Comparison of ENCODE assay signal across 11 cellular contexts in genomic region chr14:53663709-53664108, GRCh38.
DNase-seq lines count a peak whose midpoint lies in the region; ATAC-seq, FAIRE-seq and TF ChIP-seq lines count a peak whose summit lies in the region.
"Had no signal": no experiment of that assay in that cellular context is flagged by ENCODE, and none has a peak within 500 bp of the region (broad histone marks: within the 10 kb centered on the region; RNA-seq: fewer than 3 reads in every experiment).

No MANE protein-coding gene starts in this region.

- H3K4me1 Mint-ChIP-seq in GM23338, result peaks cover 5% of the 10 kb centered on the region; the same call in 2 of the 3 replicates
- H3K4me1 Mint-ChIP-seq in progenitor cell of endocrine pancreas (ENCODE audit: low read depth), result peaks cover 2% of the 10 kb centered on the region
- no peaks in the 10 kb centered on the region for H3K4me1 Mint-ChIP-seq in activated T-cell treated with anti-CD3 and anti-CD28 coated beads, Interleukin-2, amount 50 U/mL, for 24 hours (ENCODE audit: low read depth)

- no peak for FAIRE-seq in GM19239 (lab: Jason Lieb, UNC)

- H3K4me3 Mint-ChIP-seq in GM23338 (no peak overlapping the region), progenitor cell of endocrine pancreas (ENCODE audit: low read depth) (no peak overlapping the region)
- no peak overlapping the region for H3K4me3 Mint-ChIP-seq in activated T-cell treated with anti-CD3 and anti-CD28 coated beads, Interleukin-2, amount 50 U/mL, for 24 hours

- H3K27me3 Mint-ChIP-seq in GM23338 (ENCODE audit: insufficient read depth, low read depth, poor library complexity), result peaks cover 2% of the 10 kb centered on the region
- H3K27me3 Mint-ChIP-seq in progenitor cell of endocrine pancreas, result no peaks in the 10 kb centered on the region
- H3K27me3 Mint-ChIP-seq in activated T-cell treated with anti-CD3 and anti-CD28 coated beads, Interleukin-2, amount 50 U/mL, for 24 hours, result no peaks in the 10 kb centered on the region

- H3K27ac Mint-ChIP-seq in GM23338, result no peak overlapping the region
- no peak overlapping the region for H3K27ac Mint-ChIP-seq in progenitor cell of endocrine pancreas
- H3K27ac Mint-ChIP-seq in activated T-cell treated with anti-CD3 and anti-CD28 coated beads, Interleukin-2, amount 50 U/mL, for 24 hours, result no peak overlapping the region

- DNase-seq in GM23338 (ENCODE audit: low spot score) (peak; percentile 75), RWPE2 (ENCODE audit: low spot score) (no peak), foreskin keratinocyte (no peak), progenitor cell of endocrine pancreas (ENCODE audit: low spot score, unreplicated experiment) (no peak), GM19238 (ENCODE audit: insufficient read length, low spot score) (no peak), GM19239 (ENCODE audit: insufficient read length, low spot score) (no peak)
- no peak for DNase-seq in activated T-cell treated with anti-CD3 and anti-CD28 coated beads, Interleukin-2, amount 50 U/mL, for 24 hours
- DNase-seq: NCI-H446 treated with DMSO at 0.1 percent for 48 hours, testis had no signal

- H3K4me3 ChIP-seq in GM23338 (no peak overlapping the region), RWPE2 (ENCODE audit: severe bottlenecking) (no peak overlapping the region)
- H3K4me3 ChIP-seq: testis had no signal

- H3K4me1 ChIP-seq in GM23338 (ENCODE audit: insufficient read depth) (0 out of 2 replicates have a peak, but pooled peaks cover 3% of the 10 kb centered on the region), RWPE2 (ENCODE audit: insufficient read depth, poor library complexity, severe bottlenecking) (no peaks in the 10 kb centered on the region), foreskin keratinocyte (no peaks in the 10 kb centered on the region)
- H3K4me1 ChIP-seq: testis had no signal

- H3K4me2 ChIP-seq in GM23338, result no peak overlapping the region

- no peaks in the 10 kb centered on the region for H3F3A ChIP-seq in GM23338 (replicated peaks; ENCODE audit: low read depth)

- no peaks in the 10 kb centered on the region for H3K9me3 Mint-ChIP-seq in GM23338
- no peaks in the 10 kb centered on the region for H3K9me3 Mint-ChIP-seq in progenitor cell of endocrine pancreas (ENCODE audit: low read depth)
- H3K9me3 Mint-ChIP-seq in activated T-cell treated with anti-CD3 and anti-CD28 coated beads, Interleukin-2, amount 50 U/mL, for 24 hours, result peaks cover 8% of the 10 kb centered on the region

- H2AFZ ChIP-seq in GM23338, result no peak overlapping the region

- no peaks in the 10 kb centered on the region for H3K27me3 ChIP-seq in GM23338 (ENCODE audit: insufficient read depth)
- H3K27me3 ChIP-seq in RWPE2 (ENCODE audit: insufficient read depth, poor library complexity, severe bottlenecking), result no peaks in the 10 kb centered on the region
- H3K27me3 ChIP-seq in foreskin keratinocyte, result no peaks in the 10 kb centered on the region
- H3K27me3 ChIP-seq: testis had no signal

- no peaks in the 10 kb centered on the region for H3K9me3 ChIP-seq in RWPE2 (ENCODE audit: severe bottlenecking)
- H3K9me3 ChIP-seq: testis had no signal

- H3K9me2 ChIP-seq in GM23338 (ENCODE audit: insufficient read depth), result no peaks in the 10 kb centered on the region; the same call in 1 of the 2 replicates

- H4K20me1 ChIP-seq in GM23338 (replicated peaks; ENCODE audit: insufficient read depth), result no peaks in the 10 kb centered on the region

- ATAC-seq in GM23338 (peak; percentile 97), RWPE2 (ENCODE audit: low read depth) (no peak), foreskin keratinocyte (no peak), HG03439 (IDR thresholded peaks at IDR 0.05; ENCODE audit: unreplicated experiment) (no peak)

- no peaks in the 10 kb centered on the region for H3K36me3 ChIP-seq in GM23338 (ENCODE audit: insufficient read depth)
- H3K36me3 ChIP-seq in RWPE2 (ENCODE audit: low read depth), result no peaks in the 10 kb centered on the region

- H3K27ac ChIP-seq in GM23338 (ENCODE audit: low read depth) (no peak overlapping the region), RWPE2 (ENCODE audit: poor library complexity, severe bottlenecking) (no peak overlapping the region), foreskin keratinocyte (no peak overlapping the region)
- H3K27ac ChIP-seq: epithelial cell of prostate, testis had no signal

- H3K79me2 ChIP-seq in GM23338 (replicated peaks; ENCODE audit: insufficient read depth), result no peaks in the 10 kb centered on the region

- TF ChIP-seq CTCF in GM23338 (conservative IDR thresholded peaks at IDR 0.05; ENCODE audit: low read depth in 2 of 2), result peak; percentile 57 to 66
- peak; percentile 16 for TF ChIP-seq CTCF in RWPE2 (IDR thresholded peaks at IDR 0.05; ENCODE audit: poor library complexity, severe bottlenecking)
- peak; percentile 45 for TF ChIP-seq CTCF in foreskin keratinocyte (conservative IDR thresholded peaks at IDR 0.05)
- peak; percentile 42 for TF ChIP-seq CTCF in progenitor cell of endocrine pancreas (IDR thresholded peaks at IDR 0.05; ENCODE audit: unreplicated experiment)

- H3K36me3 Mint-ChIP-seq in GM23338 (ENCODE audit: low read depth), result no peaks in the 10 kb centered on the region
- H3K36me3 Mint-ChIP-seq in progenitor cell of endocrine pancreas (ENCODE audit: insufficient read depth), result no peaks in the 10 kb centered on the region
- no peaks in the 10 kb centered on the region for H3K36me3 Mint-ChIP-seq in activated T-cell treated with anti-CD3 and anti-CD28 coated beads, Interleukin-2, amount 50 U/mL, for 24 hours (ENCODE audit: low read depth)

TF ChIP-seq in GM23338, 12 proteins besides CTCF, POLR2A, EP300 and RAD21 (continues in another document):
- TF ChIP-seq NANOG (IDR thresholded peaks at IDR 0.05; ENCODE audit: borderline replicate concordance) (no peak), ZNF114 (CRISPR knock-in tag; IDR thresholded peaks at IDR 0.05) (no peak), STAT1 (IDR thresholded peaks at IDR 0.05; ENCODE audit: unreplicated experiment) (no peak), CREB1 (CRISPR knock-in tag; IDR thresholded peaks at IDR 0.05; ENCODE audit: low read depth) (no peak), ZNF331 (CRISPR knock-in tag; IDR thresholded peaks at IDR 0.05; ENCODE audit: low read depth) (no peak), ZNF462 (CRISPR knock-in tag; IDR thresholded peaks at IDR 0.05) (no peak)
